Comparison of ENCODE assay signal across 8 cellular contexts in genomic region chr19:46602392-46603194, GRCh38. TPM values are rescaled to one million over a fixed set of nuclear protein-coding genes. Genes with fewer than 3 reads are reported as not detected.
DNase-seq lines count a peak whose midpoint lies in the region; ATAC-seq and TF ChIP-seq lines count a peak whose summit lies in the region.

No MANE protein-coding gene starts in this region.

- 13% methylated on average over 23 of the region's 23 CpGs for WGBS in prostate gland

- H3K4me3 ChIP-seq in HCT116 (replicated peaks in 1 of 2; ENCODE audit: low read depth in 1 of 2, low read length in 2 of 2) (peak overlapping the region; percentile 91 to 94), prostate gland (peak overlapping the region; percentile 99 to 100)

- H3K27me3 ChIP-seq in HCT116 (ENCODE audit: insufficient read depth, low read length) (no peaks in the 10 kb centered on the region), prostate gland (replicated peaks; ENCODE audit: insufficient read depth) (no peaks in the 10 kb centered on the region)

- TSS peak; percentile 27 for BruUV-seq in HCT116 (replicated peaks; lab: Mats Ljungman, UMichigan)

- H3K4me3 Mint-ChIP-seq in activated CD8-positive, alpha-beta memory T cell treated with anti-CD3 and anti-CD28 coated beads, Interleukin-2, amount 10 ng/mL, durations not matched to agents 7 days and 5 days: peak overlapping the region; percentile 98
- H3K4me3 Mint-ChIP-seq in glutamatergic neuron (ENCODE audit: unreplicated experiment): peak overlapping the region; percentile 92

- peaks cover 8% of the 10 kb centered on the region for H3K27me3 Mint-ChIP-seq in activated CD8-positive, alpha-beta memory T cell treated with anti-CD3 and anti-CD28 coated beads, Interleukin-2, amount 10 ng/mL, durations not matched to agents 7 days and 5 days
- peaks cover 17% of the 10 kb centered on the region for H3K27me3 Mint-ChIP-seq in glutamatergic neuron (ENCODE audit: unreplicated experiment)

- H3K36me3 ChIP-seq in HCT116 (ENCODE audit: control insufficient read depth in 1 of 2, insufficient read depth in 2 of 2, low read length in 2 of 2) (peaks cover 17 to 23% of the 10 kb centered on the region in 2 experiments), prostate gland (peaks cover 0 to 2% of the 10 kb centered on the region in 2 donors)

- H3K4me1 ChIP-seq in HCT116 (ENCODE audit: control insufficient read depth in 1 of 2, insufficient read depth in 2 of 2, low read length in 2 of 2): peaks cover 14 to 26% of the 10 kb centered on the region in 2 experiments
- H3K4me1 ChIP-seq in prostate gland (replicated peaks): peaks cover 3% of the 10 kb centered on the region

- no peaks in the 10 kb centered on the region for H4K20me1 ChIP-seq in HCT116 (ENCODE audit: insufficient read depth)

- in situ Hi-C loops in KBM-7 (cut with MboI; ENCODE audit: low pct_unique_long_range_greater_than_20kb, low sequenced_read_pairs): no loop called here

- ATAC-seq in HCT116: no peak
- ATAC-seq in activated CD8-positive, alpha-beta memory T cell treated with anti-CD3 and anti-CD28 coated beads, Interleukin-2, amount 10 ng/mL, durations not matched to agents 7 days and 5 days: peak; percentile 12

- H3K27ac Mint-ChIP-seq in activated CD8-positive, alpha-beta memory T cell treated with anti-CD3 and anti-CD28 coated beads, Interleukin-2, amount 10 ng/mL, durations not matched to agents 7 days and 5 days: peak overlapping the region; percentile 100
- H3K27ac Mint-ChIP-seq in glutamatergic neuron (ENCODE audit: unreplicated experiment): peak overlapping the region; percentile 87

- CTCF ChIA-PET in HCT116 (lab: Charles Lee): interaction anchor here (1.4 kb wide), 1 partner anchor 59 kb away, joined by 5 read pairs; no protein-coding TSS in a partner anchor
- CTCF ChIA-PET in activated CD8-positive, alpha-beta memory T cell treated with anti-CD3 and anti-CD28 coated beads, Interleukin-2, amount 10 ng/mL, durations not matched to agents 7 days and 5 days (lab: Charles Lee): interaction anchor here (0.7 to 4.4 kb wide), 5 partner anchors 10 to 642 kb away, joined by 3 to 93 read pairs (median 4); partner anchors contain the start of gene DACT3

- no peaks in the 10 kb centered on the region for H3K9me3 Mint-ChIP-seq in activated CD8-positive, alpha-beta memory T cell treated with anti-CD3 and anti-CD28 coated beads, Interleukin-2, amount 10 ng/mL, durations not matched to agents 7 days and 5 days (ENCODE audit: low read depth)
- peaks cover 18% of the 10 kb centered on the region for H3K9me3 Mint-ChIP-seq in glutamatergic neuron (ENCODE audit: unreplicated experiment)

- H3K79me2 ChIP-seq in HCT116 (ENCODE audit: insufficient read depth, low read length): peaks cover 60% of the 10 kb centered on the region

- H3K36me3 Mint-ChIP-seq in activated CD8-positive, alpha-beta memory T cell treated with anti-CD3 and anti-CD28 coated beads, Interleukin-2, amount 10 ng/mL, durations not matched to agents 7 days and 5 days: peaks cover 30% of the 10 kb centered on the region
- peaks cover 13% of the 10 kb centered on the region for H3K36me3 Mint-ChIP-seq in glutamatergic neuron (ENCODE audit: unreplicated experiment)

- H3K9ac ChIP-seq in HCT116 (ENCODE audit: low read length): peak overlapping the region; percentile 98

- TF ChIP-seq POLR2A in HCT116 (IDR thresholded peaks at IDR 0.05; ENCODE audit: borderline replicate concordance, extremely low read depth, insufficient read depth, insufficient read length) (no peak), prostate gland (IDR thresholded peaks at IDR 0.05) (no peak)

- H3K9me3 ChIP-seq in HCT116 (ENCODE audit: control insufficient read depth in 1 of 2, insufficient read depth in 1 of 2, low read depth in 1 of 2, low read length in 2 of 2) (no peaks in the 10 kb centered on the region), prostate gland (no peaks in the 10 kb centered on the region)

- RAD21 ChIA-PET in HCT116 (lab: Charles Lee; ENCODE audit: low non-redundant PET in 1 of 2, low total read pairs in 2 of 2, uncharacterized antibody in 2 of 2, unreplicated experiment in 2 of 2): no interaction called here

- peak overlapping the region; percentile 36 for H3K27ac ChIP-seq in HCT116 (ENCODE audit: low read depth, low read length)
- H3K27ac ChIP-seq in prostate gland: peak overlapping the region; percentile 93 to 97

- H3K9me2 ChIP-seq in HCT116 (ENCODE audit: insufficient read depth): no peaks in the 10 kb centered on the region

- intact Hi-C loops in HCT116 (cut with micrococcal nuclease) (no loop called here), prostate gland (cut with DNase I) (no loop called here)

- peak overlapping the region; percentile 98 for H3K4me2 ChIP-seq in HCT116 (ENCODE audit: low read length)

- TF ChIP-seq CTCF in HCT116 (IDR thresholded peaks at IDR 0.05 in 2 of 3, conservative IDR thresholded peaks at IDR 0.05 in 1 of 3; ENCODE audit: borderline replicate concordance in 1 of 3, insufficient read depth in 1 of 3, low read depth in 2 of 3, low read length in 2 of 3) (no peak), glutamatergic neuron (IDR thresholded peaks at IDR 0.05; ENCODE audit: partially characterized antibody, unreplicated experiment) (no peak), prostate gland (IDR thresholded peaks at IDR 0.05) (no peak)

- H3K4me1 Mint-ChIP-seq in activated CD8-positive, alpha-beta memory T cell treated with anti-CD3 and anti-CD28 coated beads, Interleukin-2, amount 10 ng/mL, durations not matched to agents 7 days and 5 days: peaks cover 38% of the 10 kb centered on the region
- peaks cover 25% of the 10 kb centered on the region for H3K4me1 Mint-ChIP-seq in glutamatergic neuron (ENCODE audit: low read depth, unreplicated experiment)

- no peak for TF ChIP-seq RAD21 in HCT116 (IDR thresholded peaks at IDR 0.05; ENCODE audit: low read depth)

- POLR2A ChIA-PET in HCT116 (lab: Charles Lee): no interaction called here

- H2AFZ ChIP-seq in HCT116 (ENCODE audit: low read depth, low read length, poor library complexity, severe bottlenecking): no peak overlapping the region

- no peak for DNase-seq in HCT116 (ENCODE audit: low read depth, low spot score)
- peak; percentile 73 for DNase-seq in activated CD8-positive, alpha-beta memory T cell treated with anti-CD3 and anti-CD28 coated beads, Interleukin-2, amount 10 ng/mL, durations not matched to agents 7 days and 5 days
- no peak for DNase-seq in glutamatergic neuron
- no peak for DNase-seq in prostate gland (ENCODE audit: low spot score)
- no peak for DNase-seq in NCI-H446 (lab: John Stamatoyannopoulos, UW)
- no peak for DNase-seq in KBM-7
- DNase-seq in NCI-H1930 (lab: John Stamatoyannopoulos, UW): no peak
- no peak for DNase-seq in NCI-H524 treated with DMSO at 0.1 percent for 48 hours (lab: John Stamatoyannopoulos, UW)

TF ChIP-seq in HCT116, 20 proteins besides CTCF, POLR2A, EP300 and RAD21:
- TF ChIP-seq POLR2AphosphoS5 (IDR thresholded peaks at IDR 0.05; ENCODE audit: low read depth, low read length): no peak
- no peak for TF ChIP-seq REST (IDR thresholded peaks at IDR 0.05; ENCODE audit: low read depth)
- TF ChIP-seq ZFX (IDR thresholded peaks at IDR 0.05): no peak

RNA-seq across cellular contexts. Expression of gene CALM3, which starts 1.5 kb away (rescaled TPM):
- total RNA-seq in HCT116 (2021; ENCODE audit: unreplicated experiment): 335 TPM
- 437 and 457 TPM in 2 replicates for polyA plus RNA-seq in HCT116 (2012)
- 100 to 1,000 TPM; 497 to 498 TPM for total RNA-seq in activated CD8-positive, alpha-beta memory T cell treated with anti-CD3 and anti-CD28 coated beads, Interleukin-2, amount 10 ng/mL, durations not matched to agents 7 days and 5 days
- 845 TPM for total RNA-seq in glutamatergic neuron (ENCODE audit: unreplicated experiment)
- total RNA-seq in prostate gland: 100 to 1,000 TPM; 166 to 171 TPM

RNA-seq across cellular contexts. Expression of gene PTGIR, which starts 22.3 kb away (rescaled TPM):
- total RNA-seq in HCT116 (2021; ENCODE audit: unreplicated experiment): not detected
- polyA plus RNA-seq in HCT116 (2012): 0.03 TPM in 1 of 2 replicates, not detected in the other
- 10 to 100 TPM in 1 of 2 experiments, 1 to 10 TPM in 1; 1.8 to 27.5 TPM for total RNA-seq in activated CD8-positive, alpha-beta memory T cell treated with anti-CD3 and anti-CD28 coated beads, Interleukin-2, amount 10 ng/mL, durations not matched to agents 7 days and 5 days
- 0.27 TPM for total RNA-seq in glutamatergic neuron (ENCODE audit: unreplicated experiment)
- total RNA-seq in prostate gland: 1 to 10 TPM in 1 of 2 donors, not detected in 1; 2.2 TPM

RNA-seq across cellular contexts. Expression of gene GNG8, which starts 33.4 kb away (rescaled TPM):
- not detected for total RNA-seq in HCT116 (2021; ENCODE audit: unreplicated experiment)
- polyA plus RNA-seq in HCT116 (2012): not detected in 2 replicates
- total RNA-seq in activated CD8-positive, alpha-beta memory T cell treated with anti-CD3 and anti-CD28 coated beads, Interleukin-2, amount 10 ng/mL, durations not matched to agents 7 days and 5 days: 10 to 100 TPM in 1 of 2 experiments, not detected in 1; 25.9 TPM
- 54.6 TPM for total RNA-seq in glutamatergic neuron (ENCODE audit: unreplicated experiment)
- not detected for total RNA-seq in prostate gland

RNA-seq across cellular contexts. Expression of gene DACT3, which starts 58.4 kb away (rescaled TPM):
- 2.0 TPM for total RNA-seq in HCT116 (2021; ENCODE audit: unreplicated experiment)
- polyA plus RNA-seq in HCT116 (2012): 0.64 and 1.3 TPM in 2 replicates
- 1 to 10 TPM in 1 of 2 experiments, under 1 TPM in 1; 0.12 to 1.2 TPM for total RNA-seq in activated CD8-positive, alpha-beta memory T cell treated with anti-CD3 and anti-CD28 coated beads, Interleukin-2, amount 10 ng/mL, durations not matched to agents 7 days and 5 days
- total RNA-seq in glutamatergic neuron (ENCODE audit: unreplicated experiment): 55.1 TPM
- 10 to 100 TPM in 1 of 2 donors, 1 to 10 TPM in 1; 8.6 to 28.1 TPM for total RNA-seq in prostate gland
